Comparison of ENCODE assay signal across 8 cellular contexts in the genomic region with DNA sequence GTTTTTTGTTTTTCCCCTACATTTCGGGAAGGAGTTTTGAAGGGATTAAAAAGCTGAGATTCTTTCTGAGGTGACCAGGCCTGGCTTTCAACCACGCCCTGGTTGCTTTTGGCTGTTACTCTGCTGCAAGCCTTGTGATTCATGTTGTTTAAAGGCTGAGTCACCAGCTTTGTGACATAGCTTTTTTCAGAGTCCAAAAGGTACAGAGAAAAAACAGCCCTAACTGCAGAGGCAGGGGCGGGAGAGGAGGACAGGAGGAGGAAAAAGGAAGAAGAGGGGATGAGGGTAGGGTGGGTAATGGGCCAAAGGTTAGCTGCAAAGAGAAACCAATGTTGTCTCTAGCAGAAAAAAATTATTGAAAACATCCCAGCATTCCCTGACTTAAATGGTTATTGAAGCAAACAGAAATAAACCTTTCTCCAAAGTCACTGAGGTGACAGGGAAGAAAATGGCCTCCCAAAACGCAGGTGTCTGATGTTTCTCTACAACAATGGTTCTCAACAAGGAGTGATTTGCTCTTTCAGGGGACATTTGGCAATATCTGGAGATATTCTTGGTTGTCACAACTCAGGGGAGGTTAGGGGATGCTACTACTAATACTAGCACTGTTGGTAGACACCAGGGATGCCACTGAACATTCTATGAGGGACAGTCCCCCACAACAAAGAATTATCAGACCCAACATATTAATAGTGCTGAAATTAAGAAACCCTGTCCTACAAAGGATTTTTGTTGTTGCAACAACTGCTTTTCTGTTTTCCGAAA. TPM values are rescaled to one million over a fixed set of nuclear protein-coding genes. Genes with fewer than 3 reads are reported as not detected.
DNase-seq lines count a peak whose midpoint lies in the region; ATAC-seq and TF ChIP-seq lines count a peak whose summit lies in the region.

No MANE protein-coding gene starts in this region.

- H3K23ac ChIP-seq in H9 (ENCODE audit: insufficient read length, low read depth, low read length), result no peak overlapping the region

- peak overlapping the region; percentile 3; the same call in 1 of the 2 replicates for H3K14ac ChIP-seq in H9 (ENCODE audit: insufficient read depth, low read length)

- H3K4me3 ChIP-seq in epithelial cell of proximal tubule (ENCODE audit: low read depth, low read length) (peak overlapping the region; percentile 89), aorta (ENCODE audit: low read length in 2 of 2) (peak overlapping the region in 1 of 2 donors; percentile 58)
- peak overlapping the region; percentile 2 for H3K4me3 ChIP-seq in naive thymus-derived CD4-positive, alpha-beta T cell (ENCODE audit: low read length)

- H3K27me3 ChIP-seq in H9 (ENCODE audit: insufficient read depth, low read length), result no peaks in the 10 kb centered on the region
- no peaks in the 10 kb centered on the region for H3K27me3 ChIP-seq in naive thymus-derived CD4-positive, alpha-beta T cell (ENCODE audit: control insufficient read depth in 2 of 2, insufficient read depth in 2 of 2, low read length in 2 of 2)
- H3K27me3 ChIP-seq in aorta (ENCODE audit: control insufficient read depth in 1 of 2, insufficient read depth in 2 of 2, low read length in 1 of 2), result no peaks in the 10 kb centered on the region

- intact Hi-C loops in naive thymus-derived CD4-positive, alpha-beta T cell (cut with micrococcal nuclease), result loop anchor here (1.0 to 5.0 kb wide), 4 partner anchors 11 to 133 kb away; a partner anchor contains a TSS
- intact Hi-C loops in aorta (cut with DNase I), result loop anchor here in 1 of 2 donors (2.0 kb wide), 1 partner anchor 22 kb away; no protein-coding TSS in a partner anchor

- H3K4me1 ChIP-seq in H9 (ENCODE audit: insufficient read depth, low read length), result peaks cover 8% of the 10 kb centered on the region; the same call in 1 of the 2 replicates
- H3K4me1 ChIP-seq in naive thymus-derived CD4-positive, alpha-beta T cell (ENCODE audit: control insufficient read depth in 2 of 2, insufficient read depth in 2 of 2, low read length in 2 of 2), result peaks cover 50 to 63% of the 10 kb centered on the region in 2 donors
- peaks cover 0 to 2% of the 10 kb centered on the region in 2 donors for H3K4me1 ChIP-seq in aorta (ENCODE audit: control insufficient read depth in 1 of 2, insufficient read depth in 2 of 2, low read length in 2 of 2)

- H4K20me1 ChIP-seq in H9 (ENCODE audit: control insufficient read depth, insufficient read depth, insufficient read length), result no peaks in the 10 kb centered on the region

- no peak overlapping the region for H2BK15ac ChIP-seq in H9 (ENCODE audit: low read depth, low read length)

- H3K23me2 ChIP-seq in H9 (ENCODE audit: insufficient read length, low read depth, low read length, poor library complexity, severe bottlenecking), result peaks cover 24% of the 10 kb centered on the region

- peaks cover 6 to 15% of the 10 kb centered on the region in 2 experiments for H3K9me3 Mint-ChIP-seq in H9
- peaks cover 0 to 23% (median 0%) of the 10 kb centered on the region in 11 donors for H3K9me3 Mint-ChIP-seq in naive thymus-derived CD4-positive, alpha-beta T cell

- no peak overlapping the region for H2AFZ ChIP-seq in H9 (ENCODE audit: low read length)

- no peak overlapping the region for H2AK5ac ChIP-seq in H9 (ENCODE audit: insufficient read length, low read length)

- peak overlapping the region; percentile 99 for H3K27ac ChIP-seq in H9 (ENCODE audit: insufficient read length, low read depth, low read length)
- peak overlapping the region; percentile 99 for H3K27ac ChIP-seq in VCaP
- peak overlapping the region; percentile 84 for H3K27ac ChIP-seq in naive thymus-derived CD4-positive, alpha-beta T cell (ENCODE audit: low read depth, low read length)
- H3K27ac ChIP-seq in aorta (ENCODE audit: low read depth in 1 of 2, low read length in 2 of 2), result peak overlapping the region; percentile 100

- H3T11ph ChIP-seq in H9 (ENCODE audit: low read length), result no peak overlapping the region

- no peak overlapping the region for H2BK20ac ChIP-seq in H9 (ENCODE audit: low read depth, low read length, poor library complexity, severe bottlenecking)

- no peak for ATAC-seq in naive thymus-derived CD4-positive, alpha-beta T cell
- ATAC-seq in aorta (ENCODE audit: low FRiP score) (peak; percentile 63), GM19397 (IDR thresholded peaks at IDR 0.05; ENCODE audit: unreplicated experiment) (no peak), GM18868 (IDR thresholded peaks at IDR 0.05; ENCODE audit: unreplicated experiment) (no peak), HG03159 (IDR thresholded peaks at IDR 0.05; ENCODE audit: unreplicated experiment) (no peak)

- CTCF ChIA-PET in naive thymus-derived CD4-positive, alpha-beta T cell (lab: Charles Lee), result interaction anchor here (1.1 to 12.4 kb wide), 4 partner anchors 10 to 23 kb away, joined by 5 to 205 read pairs (median 16); no protein-coding TSS in a partner anchor

- H3K36me3 Mint-ChIP-seq in H9 (ENCODE audit: insufficient read depth in 1 of 3, low read depth in 3 of 3), result peaks cover 25 to 28% (median 27%) of the 10 kb centered on the region in 3 experiments
- H3K36me3 Mint-ChIP-seq in naive thymus-derived CD4-positive, alpha-beta T cell, result peaks cover 10 to 28% (median 24%) of the 10 kb centered on the region in 5 donors

- H3K27ac Mint-ChIP-seq in H9, result peak overlapping the region; percentile 97 to 99 (median 99)
- peak overlapping the region; percentile 90 to 100 (median 98) for H3K27ac Mint-ChIP-seq in naive thymus-derived CD4-positive, alpha-beta T cell

- no peak overlapping the region for H2BK5ac ChIP-seq in H9 (ENCODE audit: insufficient read length, low read length)

- peak overlapping the region; percentile 59 for H3K18ac ChIP-seq in H9 (ENCODE audit: insufficient read length, low read depth, low read length)

- no peak for DNase-seq in H9
- peak; percentile 85 for DNase-seq in epithelial cell of proximal tubule (ENCODE audit: low read depth)
- DNase-seq in naive thymus-derived CD4-positive, alpha-beta T cell, result peak in 1 of 9 donors; percentile 41
- peak; percentile 81 to 88 for DNase-seq in aorta

- no peak overlapping the region for H3K56ac ChIP-seq in H9 (ENCODE audit: insufficient read length, low read depth, low read length)

- H4K5ac ChIP-seq in H9 (ENCODE audit: insufficient read length, low read depth, low read length), result no peak overlapping the region

- no peaks in the 10 kb centered on the region for H3K79me1 ChIP-seq in H9 (ENCODE audit: insufficient read depth, low read depth, low read length, poor library complexity, severe bottlenecking)

- peaks cover 14% of the 10 kb centered on the region for H3K79me2 ChIP-seq in H9 (ENCODE audit: insufficient read depth, low read length)

- no peak overlapping the region for H3K4ac ChIP-seq in H9 (ENCODE audit: low read depth, low read length)

- no CpG with 5 or more reads among the region's 5 CpGs for WGBS in H9 (ENCODE audit: extremely low coverage, insufficient read length, low lambda C conversion rate)
- WGBS in aorta, 2 donors, result 6% methylated on average over 5 of the region's 5 CpGs

- TF ChIP-seq CTCF in H9 (conservative IDR thresholded peaks at IDR 0.05) (no peak), VCaP (conservative IDR thresholded peaks at IDR 0.05) (no peak), epithelial cell of proximal tubule (conservative IDR thresholded peaks at IDR 0.05; ENCODE audit: low read depth, low read length) (no peak)

- H4K91ac ChIP-seq in H9 (ENCODE audit: insufficient read length, low read depth, low read length), result no peak overlapping the region

- peak overlapping the region; percentile 95 for H3K4me2 ChIP-seq in H9 (ENCODE audit: insufficient read depth, insufficient read length, low read length)

- H3K4me1 Mint-ChIP-seq in H9, result peaks cover 69 to 82% of the 10 kb centered on the region in 2 experiments
- H3K4me1 Mint-ChIP-seq in naive thymus-derived CD4-positive, alpha-beta T cell, result peaks cover 57 to 96% (median 85%) of the 10 kb centered on the region in 7 donors

- POLR2A ChIA-PET in naive thymus-derived CD4-positive, alpha-beta T cell (lab: Charles Lee), result interaction anchor here (0.6 to 17.1 kb wide), 7 partner anchors 9 to 77 kb away, joined by 3 to 764 read pairs (median 36); a partner anchor contains a TSS

- H3K4me3 Mint-ChIP-seq in H9, result peak overlapping the region; percentile 77 to 100
- peak overlapping the region; percentile 83 to 100 (median 88) for H3K4me3 Mint-ChIP-seq in naive thymus-derived CD4-positive, alpha-beta T cell

- H2BK12ac ChIP-seq in H9 (ENCODE audit: insufficient read length, low read depth, low read length), result peak overlapping the region; percentile 60

- H4K8ac ChIP-seq in H9 (replicated peaks; ENCODE audit: insufficient read length, low read depth, low read length), result no peak overlapping the region

- peak overlapping the region; percentile 72 for H2BK120ac ChIP-seq in H9 (ENCODE audit: low read depth, low read length, poor library complexity, severe bottlenecking)

- peaks cover 6% of the 10 kb centered on the region for H3K27me3 Mint-ChIP-seq in H9 (ENCODE audit: low read depth)
- peaks cover 0 to 13% (median 0%) of the 10 kb centered on the region in 5 donors for H3K27me3 Mint-ChIP-seq in naive thymus-derived CD4-positive, alpha-beta T cell

- peak overlapping the region; percentile 34 for H3K9ac ChIP-seq in H9 (ENCODE audit: extremely low read depth, insufficient read length, low read length)

- H3K36me3 ChIP-seq in naive thymus-derived CD4-positive, alpha-beta T cell (ENCODE audit: control insufficient read depth in 2 of 3, insufficient read depth in 3 of 3, low read length in 3 of 3), result peaks cover 0 to 18% (median 7%) of the 10 kb centered on the region in 3 experiments
- H3K36me3 ChIP-seq in aorta (ENCODE audit: control insufficient read depth in 1 of 2, insufficient read depth in 2 of 2, low read length in 1 of 2), result peaks cover 0 to 2% of the 10 kb centered on the region in 2 donors

- no peaks in the 10 kb centered on the region for H3K9me3 ChIP-seq in H9 (ENCODE audit: control insufficient read depth, low read depth, low read length)
- H3K9me3 ChIP-seq in naive thymus-derived CD4-positive, alpha-beta T cell (ENCODE audit: control insufficient read depth in 2 of 3, low read length in 3 of 3), result no peaks in the 10 kb centered on the region
- H3K9me3 ChIP-seq in aorta (ENCODE audit: control insufficient read depth, low read length), result peaks cover 1% of the 10 kb centered on the region

RNA-seq across cellular contexts. Expression of a gene that starts 2.1 kb away (rescaled TPM):
- total RNA-seq in H9 (2021) (523 and 533 TPM in 2 replicates), epithelial cell of proximal tubule (679 and 827 TPM in 2 replicates), aorta (1,000 to 10,000 TPM in 1 of 2 donors, 100 to 1,000 TPM in 1; 956 to 1,844 TPM)
- total RNA-seq in naive thymus-derived CD4-positive, alpha-beta T cell, result 1,000 to 10,000 TPM in 1 of 5 experiments, 100 to 1,000 TPM in 4; 753 to 1,510 (median 913) TPM
- 1,000 to 10,000 TPM; 1,135 to 1,865 TPM for polyA plus RNA-seq in naive thymus-derived CD4-positive, alpha-beta T cell
- 1,000 to 10,000 TPM in 1 of 2 donors, 100 to 1,000 TPM in 1; 667 to 1,550 TPM for polyA plus RNA-seq in aorta

RNA-seq across cellular contexts. Expression of a gene that starts 52.9 kb away (rescaled TPM):
- total RNA-seq in H9 (2021) (31.3 and 31.7 TPM in 2 replicates), epithelial cell of proximal tubule (21.9 and 72.8 TPM in 2 replicates), aorta (10 to 100 TPM; 15.0 to 38.5 TPM)
- 1 to 10 TPM; 2.5 to 7.1 (median 4.3) TPM for total RNA-seq in naive thymus-derived CD4-positive, alpha-beta T cell
- 1 to 10 TPM; 2.2 to 2.6 TPM for polyA plus RNA-seq in naive thymus-derived CD4-positive, alpha-beta T cell
- 1 to 10 TPM; 6.6 to 8.9 TPM for polyA plus RNA-seq in aorta
